In the genomic region with DNA sequence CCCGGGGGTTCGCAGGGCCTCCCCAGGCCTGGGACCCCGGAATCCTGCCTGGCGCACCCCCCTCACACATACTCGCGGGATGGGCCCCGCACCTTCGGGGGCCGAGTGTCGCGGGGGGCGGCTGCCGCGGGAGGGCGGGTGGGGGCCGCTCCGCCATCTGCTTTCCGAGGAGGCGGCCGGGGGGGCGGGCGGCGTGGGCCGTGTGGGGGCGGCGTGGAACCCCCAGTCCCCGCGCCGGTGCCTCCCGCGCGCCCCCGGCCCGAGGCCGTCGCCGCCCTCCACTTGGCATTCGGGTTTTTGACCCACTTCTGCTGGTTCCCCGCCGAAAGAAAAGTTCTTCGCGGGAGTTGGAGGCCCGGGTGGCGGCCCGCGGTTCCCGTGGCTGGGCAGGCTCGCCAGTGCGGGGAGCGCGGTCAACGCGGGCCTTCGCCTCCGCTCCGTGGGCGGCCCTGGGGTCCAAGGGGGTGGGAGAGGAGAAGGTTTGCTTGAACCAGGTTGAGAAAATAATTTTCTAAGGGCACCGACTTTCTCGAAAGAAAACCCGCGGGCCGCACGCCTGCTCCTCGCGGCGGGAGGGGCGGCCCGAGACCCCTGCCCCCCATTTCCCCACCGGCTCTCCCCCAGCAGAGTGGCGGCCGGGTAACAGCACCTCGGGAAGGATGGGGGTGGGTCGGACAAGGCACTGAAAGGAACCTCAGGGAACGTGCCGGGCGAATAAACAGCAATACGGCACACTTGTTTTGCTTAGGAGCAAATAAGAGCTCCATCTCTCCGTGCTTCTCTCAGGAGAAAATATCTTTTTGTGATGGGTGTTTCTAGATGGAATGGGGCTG, we compare ENCODE assay signal across 1 cellular context.
A peak's percentile ranks its signal among the peaks of the same experiment; 100 is the strongest.
TF ChIP-seq lines count a peak whose summit lies in the region.

No MANE protein-coding gene starts in this region.

TF ChIP-seq in GM12878, 131 proteins besides CTCF, POLR2A, EP300 and RAD21 (continues in another document):
- no peak for TF ChIP-seq WRNIP1 (IDR thresholded peaks at IDR 0.05; ENCODE audit: borderline replicate concordance, low read depth, low read length)
- TF ChIP-seq ZNF217 (IDR thresholded peaks at IDR 0.05) = no peak
- no peak for TF ChIP-seq CHD4 (IDR thresholded peaks at IDR 0.05)
- TF ChIP-seq ZZZ3 (IDR thresholded peaks at IDR 0.05; ENCODE audit: control insufficient read depth, insufficient read length, low read depth) = no peak
- TF ChIP-seq BCL11A (IDR thresholded peaks at IDR 0.05; ENCODE audit: low read depth, low read length) = no peak
- no peak for TF ChIP-seq NFIC (IDR thresholded peaks at IDR 0.05; ENCODE audit: low read depth, low read length)
- TF ChIP-seq ESRRA (IDR thresholded peaks at IDR 0.05; ENCODE audit: low read length) = no peak
- no peak for TF ChIP-seq TCF12 (IDR thresholded peaks at IDR 0.05; ENCODE audit: low read depth, low read length)
- TF ChIP-seq, protein P1, sequence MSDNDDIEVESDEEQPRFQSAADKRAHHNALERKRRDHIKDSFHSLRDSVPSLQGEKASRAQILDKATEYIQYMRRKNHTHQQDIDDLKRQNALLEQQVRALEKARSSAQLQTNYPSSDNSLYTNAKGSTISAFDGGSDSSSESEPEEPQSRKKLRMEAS (IDR thresholded peaks at IDR 0.05; ENCODE audit: low read depth, low read length) = no peak
- TF ChIP-seq, protein P2, sequence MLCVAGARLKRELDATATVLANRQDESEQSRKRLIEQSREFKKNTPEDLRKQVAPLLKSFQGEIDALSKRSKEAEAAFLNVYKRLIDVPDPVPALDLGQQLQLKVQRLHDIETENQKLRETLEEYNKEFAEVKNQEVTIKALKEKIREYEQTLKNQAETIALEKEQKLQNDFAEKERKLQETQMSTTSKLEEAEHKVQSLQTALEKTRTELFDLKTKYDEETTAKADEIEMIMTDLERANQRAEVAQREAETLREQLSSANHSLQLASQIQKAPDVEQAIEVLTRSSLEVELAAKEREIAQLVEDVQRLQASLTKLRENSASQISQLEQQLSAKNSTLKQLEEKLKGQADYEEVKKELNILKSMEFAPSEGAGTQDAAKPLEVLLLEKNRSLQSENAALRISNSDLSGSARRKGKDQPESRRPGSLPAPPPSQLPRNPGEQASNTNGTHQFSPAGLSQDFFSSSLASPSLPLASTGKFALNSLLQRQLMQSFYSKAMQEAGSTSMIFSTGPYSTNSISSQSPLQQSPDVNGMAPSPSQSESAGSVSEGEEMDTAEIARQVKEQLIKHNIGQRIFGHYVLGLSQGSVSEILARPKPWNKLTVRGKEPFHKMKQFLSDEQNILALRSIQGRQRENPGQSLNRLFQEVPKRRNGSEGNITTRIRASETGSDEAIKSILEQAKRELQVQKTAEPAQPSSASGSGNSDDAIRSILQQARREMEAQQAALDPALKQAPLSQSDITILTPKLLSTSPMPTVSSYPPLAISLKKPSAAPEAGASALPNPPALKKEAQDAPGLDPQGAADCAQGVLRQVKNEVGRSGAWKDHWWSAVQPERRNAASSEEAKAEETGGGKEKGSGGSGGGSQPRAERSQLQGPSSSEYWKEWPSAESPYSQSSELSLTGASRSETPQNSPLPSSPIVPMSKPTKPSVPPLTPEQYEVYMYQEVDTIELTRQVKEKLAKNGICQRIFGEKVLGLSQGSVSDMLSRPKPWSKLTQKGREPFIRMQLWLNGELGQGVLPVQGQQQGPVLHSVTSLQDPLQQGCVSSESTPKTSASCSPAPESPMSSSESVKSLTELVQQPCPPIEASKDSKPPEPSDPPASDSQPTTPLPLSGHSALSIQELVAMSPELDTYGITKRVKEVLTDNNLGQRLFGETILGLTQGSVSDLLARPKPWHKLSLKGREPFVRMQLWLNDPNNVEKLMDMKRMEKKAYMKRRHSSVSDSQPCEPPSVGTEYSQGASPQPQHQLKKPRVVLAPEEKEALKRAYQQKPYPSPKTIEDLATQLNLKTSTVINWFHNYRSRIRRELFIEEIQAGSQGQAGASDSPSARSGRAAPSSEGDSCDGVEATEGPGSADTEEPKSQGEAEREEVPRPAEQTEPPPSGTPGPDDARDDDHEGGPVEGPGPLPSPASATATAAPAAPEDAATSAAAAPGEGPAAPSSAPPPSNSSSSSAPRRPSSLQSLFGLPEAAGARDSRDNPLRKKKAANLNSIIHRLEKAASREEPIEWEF (IDR thresholded peaks at IDR 0.05; ENCODE audit: insufficient replicate concordance, low read depth, low read length) = no peak
- TF ChIP-seq MYB (IDR thresholded peaks at IDR 0.05; ENCODE audit: borderline replicate concordance, low read depth, low read length) = no peak
- no peak for TF ChIP-seq ASH2L (IDR thresholded peaks at IDR 0.05; ENCODE audit: borderline replicate concordance, low read depth)
- no peak for TF ChIP-seq RFX5 (IDR thresholded peaks at IDR 0.05; ENCODE audit: low read depth, low read length)
- no peak for TF ChIP-seq POLR2AphosphoS5 (IDR thresholded peaks at IDR 0.05; ENCODE audit: low read length)
- TF ChIP-seq SMAD5 (IDR thresholded peaks at IDR 0.05; ENCODE audit: low read depth) = no peak
- TF ChIP-seq CEBPB (IDR thresholded peaks at IDR 0.05; ENCODE audit: borderline replicate concordance in 1 of 2, low read depth in 2 of 2, low read length in 2 of 2) = no peak
- no peak for TF ChIP-seq POLR2AphosphoS2 (IDR thresholded peaks at IDR 0.05; ENCODE audit: low read depth, low read length)
- no peak for TF ChIP-seq RAD51 (IDR thresholded peaks at IDR 0.05)
- TF ChIP-seq RB1 (IDR thresholded peaks at IDR 0.05; ENCODE audit: borderline replicate concordance) = no peak
- no peak for TF ChIP-seq ZBED1 (IDR thresholded peaks at IDR 0.05; ENCODE audit: borderline replicate concordance)
- TF ChIP-seq, protein P3, sequence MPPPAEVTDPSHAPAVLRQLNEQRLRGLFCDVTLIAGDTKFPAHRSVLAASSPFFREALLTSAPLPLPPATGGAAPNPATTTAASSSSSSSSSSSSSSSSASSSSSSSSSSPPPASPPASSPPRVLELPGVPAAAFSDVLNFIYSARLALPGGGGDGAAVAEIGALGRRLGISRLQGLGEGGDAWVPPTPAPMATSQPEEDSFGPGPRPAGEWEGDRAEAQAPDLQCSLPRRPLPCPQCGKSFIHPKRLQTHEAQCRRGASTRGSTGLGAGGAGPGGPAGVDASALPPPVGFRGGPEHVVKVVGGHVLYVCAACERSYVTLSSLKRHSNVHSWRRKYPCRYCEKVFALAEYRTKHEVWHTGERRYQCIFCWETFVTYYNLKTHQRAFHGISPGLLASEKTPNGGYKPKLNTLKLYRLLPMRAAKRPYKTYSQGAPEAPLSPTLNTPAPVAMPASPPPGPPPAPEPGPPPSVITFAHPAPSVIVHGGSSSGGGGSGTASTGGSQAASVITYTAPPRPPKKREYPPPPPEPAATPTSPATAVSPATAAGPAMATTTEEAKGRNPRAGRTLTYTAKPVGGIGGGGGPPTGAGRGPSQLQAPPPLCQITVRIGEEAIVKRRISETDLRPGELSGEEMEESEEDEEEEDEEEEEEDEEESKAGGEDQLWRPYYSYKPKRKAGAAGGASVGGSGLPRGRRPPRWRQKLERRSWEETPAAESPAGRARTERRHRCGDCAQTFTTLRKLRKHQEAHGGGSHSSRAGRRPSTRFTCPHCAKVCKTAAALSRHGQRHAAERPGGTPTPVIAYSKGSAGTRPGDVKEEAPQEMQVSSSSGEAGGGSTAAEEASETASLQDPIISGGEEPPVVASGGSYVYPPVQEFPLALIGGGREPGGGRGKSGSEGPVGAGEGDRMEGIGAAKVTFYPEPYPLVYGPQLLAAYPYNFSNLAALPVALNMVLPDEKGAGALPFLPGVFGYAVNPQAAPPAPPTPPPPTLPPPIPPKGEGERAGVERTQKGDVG (CRISPR knock-in tag; IDR thresholded peaks at IDR 0.05) = no peak
- peak in 1 of 2 experiments; percentile 43; a peak in 1 of 3 replicates for TF ChIP-seq EGR1 (IDR thresholded peaks at IDR 0.05; ENCODE audit: borderline replicate concordance in 1 of 2, low read depth in 2 of 2, low read length in 2 of 2)
- no peak for TF ChIP-seq NR2C2 (IDR thresholded peaks at IDR 0.05; ENCODE audit: borderline replicate concordance, control insufficient read depth, insufficient read length, low read depth)
- TF ChIP-seq, protein P4, sequence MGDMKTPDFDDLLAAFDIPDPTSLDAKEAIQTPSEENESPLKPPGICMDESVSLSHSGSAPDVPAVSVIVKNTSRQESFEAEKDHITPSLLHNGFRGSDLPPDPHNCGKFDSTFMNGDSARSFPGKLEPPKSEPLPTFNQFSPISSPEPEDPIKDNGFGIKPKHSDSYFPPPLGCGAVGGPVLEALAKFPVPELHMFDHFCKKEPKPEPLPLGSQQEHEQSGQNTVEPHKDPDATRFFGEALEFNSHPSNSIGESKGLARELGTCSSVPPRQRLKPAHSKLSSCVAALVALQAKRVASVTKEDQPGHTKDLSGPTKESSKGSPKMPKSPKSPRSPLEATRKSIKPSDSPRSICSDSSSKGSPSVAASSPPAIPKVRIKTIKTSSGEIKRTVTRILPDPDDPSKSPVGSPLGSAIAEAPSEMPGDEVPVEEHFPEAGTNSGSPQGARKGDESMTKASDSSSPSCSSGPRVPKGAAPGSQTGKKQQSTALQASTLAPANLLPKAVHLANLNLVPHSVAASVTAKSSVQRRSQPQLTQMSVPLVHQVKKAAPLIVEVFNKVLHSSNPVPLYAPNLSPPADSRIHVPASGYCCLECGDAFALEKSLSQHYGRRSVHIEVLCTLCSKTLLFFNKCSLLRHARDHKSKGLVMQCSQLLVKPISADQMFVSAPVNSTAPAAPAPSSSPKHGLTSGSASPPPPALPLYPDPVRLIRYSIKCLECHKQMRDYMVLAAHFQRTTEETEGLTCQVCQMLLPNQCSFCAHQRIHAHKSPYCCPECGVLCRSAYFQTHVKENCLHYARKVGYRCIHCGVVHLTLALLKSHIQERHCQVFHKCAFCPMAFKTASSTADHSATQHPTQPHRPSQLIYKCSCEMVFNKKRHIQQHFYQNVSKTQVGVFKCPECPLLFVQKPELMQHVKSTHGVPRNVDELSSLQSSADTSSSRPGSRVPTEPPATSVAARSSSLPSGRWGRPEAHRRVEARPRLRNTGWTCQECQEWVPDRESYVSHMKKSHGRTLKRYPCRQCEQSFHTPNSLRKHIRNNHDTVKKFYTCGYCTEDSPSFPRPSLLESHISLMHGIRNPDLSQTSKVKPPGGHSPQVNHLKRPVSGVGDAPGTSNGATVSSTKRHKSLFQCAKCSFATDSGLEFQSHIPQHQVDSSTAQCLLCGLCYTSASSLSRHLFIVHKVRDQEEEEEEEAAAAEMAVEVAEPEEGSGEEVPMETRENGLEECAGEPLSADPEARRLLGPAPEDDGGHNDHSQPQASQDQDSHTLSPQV (IDR thresholded peaks at IDR 0.05) = no peak
- peak; percentile 24; the same call in 1 of the 2 replicates for TF ChIP-seq RUNX3 (IDR thresholded peaks at IDR 0.05; ENCODE audit: low read length)
- TF ChIP-seq MYC (IDR thresholded peaks at IDR 0.05; ENCODE audit: insufficient read depth, insufficient read length, insufficient replicate concordance, low read length, severe bottlenecking) = no peak
- TF ChIP-seq ZSCAN29 (IDR thresholded peaks at IDR 0.05) = no peak
- peak; percentile 32; the same call in 1 of the 2 replicates for TF ChIP-seq IKZF1 (conservative IDR thresholded peaks at IDR 0.05)
- TF ChIP-seq ZNF24 (IDR thresholded peaks at IDR 0.05) = no peak
- TF ChIP-seq GATAD2B (conservative IDR thresholded peaks at IDR 0.05; ENCODE audit: low read depth) = 0 out of 2 replicates have a peak, but pooled peaks have one; percentile 38
- TF ChIP-seq DPF2 (IDR thresholded peaks at IDR 0.05) = no peak
- TF ChIP-seq, protein P5, sequence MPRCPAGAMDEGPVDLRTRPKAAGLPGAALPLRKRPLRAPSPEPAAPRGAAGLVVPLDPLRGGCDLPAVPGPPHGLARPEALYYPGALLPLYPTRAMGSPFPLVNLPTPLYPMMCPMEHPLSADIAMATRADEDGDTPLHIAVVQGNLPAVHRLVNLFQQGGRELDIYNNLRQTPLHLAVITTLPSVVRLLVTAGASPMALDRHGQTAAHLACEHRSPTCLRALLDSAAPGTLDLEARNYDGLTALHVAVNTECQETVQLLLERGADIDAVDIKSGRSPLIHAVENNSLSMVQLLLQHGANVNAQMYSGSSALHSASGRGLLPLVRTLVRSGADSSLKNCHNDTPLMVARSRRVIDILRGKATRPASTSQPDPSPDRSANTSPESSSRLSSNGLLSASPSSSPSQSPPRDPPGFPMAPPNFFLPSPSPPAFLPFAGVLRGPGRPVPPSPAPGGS (IDR thresholded peaks at IDR 0.05; ENCODE audit: borderline replicate concordance, insufficient read depth, low read depth, low read length, poor library complexity, severe bottlenecking) = no peak
- TF ChIP-seq, protein P6, sequence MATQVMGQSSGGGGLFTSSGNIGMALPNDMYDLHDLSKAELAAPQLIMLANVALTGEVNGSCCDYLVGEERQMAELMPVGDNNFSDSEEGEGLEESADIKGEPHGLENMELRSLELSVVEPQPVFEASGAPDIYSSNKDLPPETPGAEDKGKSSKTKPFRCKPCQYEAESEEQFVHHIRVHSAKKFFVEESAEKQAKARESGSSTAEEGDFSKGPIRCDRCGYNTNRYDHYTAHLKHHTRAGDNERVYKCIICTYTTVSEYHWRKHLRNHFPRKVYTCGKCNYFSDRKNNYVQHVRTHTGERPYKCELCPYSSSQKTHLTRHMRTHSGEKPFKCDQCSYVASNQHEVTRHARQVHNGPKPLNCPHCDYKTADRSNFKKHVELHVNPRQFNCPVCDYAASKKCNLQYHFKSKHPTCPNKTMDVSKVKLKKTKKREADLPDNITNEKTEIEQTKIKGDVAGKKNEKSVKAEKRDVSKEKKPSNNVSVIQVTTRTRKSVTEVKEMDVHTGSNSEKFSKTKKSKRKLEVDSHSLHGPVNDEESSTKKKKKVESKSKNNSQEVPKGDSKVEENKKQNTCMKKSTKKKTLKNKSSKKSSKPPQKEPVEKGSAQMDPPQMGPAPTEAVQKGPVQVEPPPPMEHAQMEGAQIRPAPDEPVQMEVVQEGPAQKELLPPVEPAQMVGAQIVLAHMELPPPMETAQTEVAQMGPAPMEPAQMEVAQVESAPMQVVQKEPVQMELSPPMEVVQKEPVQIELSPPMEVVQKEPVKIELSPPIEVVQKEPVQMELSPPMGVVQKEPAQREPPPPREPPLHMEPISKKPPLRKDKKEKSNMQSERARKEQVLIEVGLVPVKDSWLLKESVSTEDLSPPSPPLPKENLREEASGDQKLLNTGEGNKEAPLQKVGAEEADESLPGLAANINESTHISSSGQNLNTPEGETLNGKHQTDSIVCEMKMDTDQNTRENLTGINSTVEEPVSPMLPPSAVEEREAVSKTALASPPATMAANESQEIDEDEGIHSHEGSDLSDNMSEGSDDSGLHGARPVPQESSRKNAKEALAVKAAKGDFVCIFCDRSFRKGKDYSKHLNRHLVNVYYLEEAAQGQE (IDR thresholded peaks at IDR 0.05; ENCODE audit: low read depth, low read length) = no peak
- TF ChIP-seq SREBF1 (IDR thresholded peaks at IDR 0.05; ENCODE audit: low read length) = no peak
- TF ChIP-seq SMAD1 (IDR thresholded peaks at IDR 0.05; ENCODE audit: low read depth, partially characterized antibody) = no peak
- TF ChIP-seq, protein P7, sequence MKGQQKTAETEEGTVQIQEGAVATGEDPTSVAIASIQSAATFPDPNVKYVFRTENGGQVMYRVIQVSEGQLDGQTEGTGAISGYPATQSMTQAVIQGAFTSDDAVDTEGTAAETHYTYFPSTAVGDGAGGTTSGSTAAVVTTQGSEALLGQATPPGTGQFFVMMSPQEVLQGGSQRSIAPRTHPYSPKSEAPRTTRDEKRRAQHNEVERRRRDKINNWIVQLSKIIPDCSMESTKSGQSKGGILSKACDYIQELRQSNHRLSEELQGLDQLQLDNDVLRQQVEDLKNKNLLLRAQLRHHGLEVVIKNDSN (IDR thresholded peaks at IDR 0.05; ENCODE audit: borderline replicate concordance, extremely low read length, insufficient read depth, low read depth, low read length) = no peak
- no peak for TF ChIP-seq KAT2A (conservative IDR thresholded peaks at IDR 0.05; ENCODE audit: control insufficient read depth, low read depth, low read length)
- no peak for TF ChIP-seq SPI1 (IDR thresholded peaks at IDR 0.05; ENCODE audit: borderline replicate concordance, insufficient read depth, low read depth, low read length)
